In the genomic region with DNA sequence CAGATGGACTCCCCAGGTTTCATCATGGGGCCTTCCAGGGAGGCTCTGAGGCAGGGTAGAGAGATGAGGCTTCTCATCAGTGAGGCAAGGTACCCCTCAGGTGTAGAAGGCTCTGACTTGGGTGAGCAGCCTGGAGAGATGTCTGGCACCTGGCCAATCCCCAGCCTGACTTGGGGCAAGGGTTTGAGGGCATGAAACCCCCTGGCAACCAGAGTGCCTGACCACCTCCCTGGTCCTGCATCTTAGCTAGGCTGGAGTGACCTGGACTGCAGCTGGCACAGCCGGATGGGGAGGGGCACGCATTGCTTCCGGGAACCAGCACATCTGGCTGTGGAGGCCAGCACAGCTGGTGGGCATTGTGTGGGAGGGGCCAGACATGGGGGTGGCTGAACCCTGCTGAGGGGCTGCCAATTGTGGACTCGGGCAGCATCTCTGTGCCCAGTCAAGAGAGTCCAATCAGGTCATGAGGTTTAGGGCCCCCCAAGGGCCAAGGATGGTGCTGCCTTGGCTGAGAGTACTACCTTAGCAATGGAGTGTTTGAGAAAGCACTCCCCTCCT, we compare ENCODE assay signal across 9 cellular contexts. TPM values are rescaled to one million over a fixed set of nuclear protein-coding genes. Genes with fewer than 3 reads are reported as not detected.
DNase-seq lines count a peak whose midpoint lies in the region; ATAC-seq and TF ChIP-seq lines count a peak whose summit lies in the region.
"Had no signal": no experiment of that assay in that cellular context is flagged by ENCODE, and none has a peak within 500 bp of the region (broad histone marks: within the 10 kb centered on the region; RNA-seq: fewer than 3 reads in every experiment).

No MANE protein-coding gene starts in this region.

- no peaks in the 10 kb centered on the region for H3K9me3 Mint-ChIP-seq in activated naive CD8-positive, alpha-beta T cell treated with anti-CD3 and anti-CD28 coated beads, Interleukin-2, amount 10 ng/mL, durations not matched to agents 7 days and 5 days
- H3K9me3 Mint-ChIP-seq in activated naive CD8-positive, alpha-beta T cell treated with anti-CD3 and anti-CD28 coated beads for 36 hours: no peaks in the 10 kb centered on the region
- H3K9me3 Mint-ChIP-seq in activated naive CD8-positive, alpha-beta T cell treated with anti-CD3 and anti-CD28 coated beads, Interleukin-2, amount 50 U/mL, for 24 hours: no peaks in the 10 kb centered on the region

- peaks cover 0 to 7% of the 10 kb centered on the region in 2 donors for H3K36me3 ChIP-seq in vagina

- no peaks in the 10 kb centered on the region for H3K27me3 ChIP-seq in vagina

- ATAC-seq in activated naive CD8-positive, alpha-beta T cell treated with anti-CD3 and anti-CD28 coated beads, Interleukin-2, amount 10 ng/mL, durations not matched to agents 7 days and 5 days (ENCODE audit: low read depth): no peak
- no peak for ATAC-seq in activated naive CD8-positive, alpha-beta T cell treated with anti-CD3 and anti-CD28 coated beads, Interleukin-2, amount 50 U/mL, for 24 hours

- peaks cover 19% of the 10 kb centered on the region for H3K4me1 Mint-ChIP-seq in activated naive CD8-positive, alpha-beta T cell treated with anti-CD3 and anti-CD28 coated beads, Interleukin-2, amount 10 ng/mL, durations not matched to agents 7 days and 5 days
- H3K4me1 Mint-ChIP-seq in activated naive CD8-positive, alpha-beta T cell treated with anti-CD3 and anti-CD28 coated beads for 36 hours: peaks cover 8% of the 10 kb centered on the region
- H3K4me1 Mint-ChIP-seq in activated naive CD8-positive, alpha-beta T cell treated with anti-CD3 and anti-CD28 coated beads, Interleukin-2, amount 50 U/mL, for 24 hours: peaks cover 5% of the 10 kb centered on the region

- DNase-seq in activated naive CD8-positive, alpha-beta T cell treated with anti-CD3 and anti-CD28 coated beads, Interleukin-2, amount 10 ng/mL, durations not matched to agents 7 days and 5 days: peak; percentile 35
- DNase-seq in activated naive CD8-positive, alpha-beta T cell treated with anti-CD3 and anti-CD28 coated beads for 36 hours: no peak
- peak; percentile 74 for DNase-seq in coronary artery (ENCODE audit: low spot score)
- DNase-seq in midbrain (lab: John Stamatoyannopoulos, UW): peak; percentile 31
- DNase-seq in vagina (ENCODE audit: extremely low spot score in 2 of 2): peak in 1 of 2 donors; percentile 92
- no peak for DNase-seq in A172 (ENCODE audit: low spot score)
- no peak for DNase-seq in amniotic stem cell (lab: John Stamatoyannopoulos, UW)
- no peak for DNase-seq in activated naive CD8-positive, alpha-beta T cell treated with anti-CD3 and anti-CD28 coated beads, Interleukin-2, amount 50 U/mL, for 24 hours

- no peak for TF ChIP-seq POLR2A in vagina (IDR thresholded peaks at IDR 0.05)

- peak overlapping the region; percentile 98 to 99 for H3K27ac ChIP-seq in coronary artery
- H3K27ac ChIP-seq in vagina: peak overlapping the region; percentile 96

- H3K4me1 ChIP-seq in vagina: peaks cover 76% of the 10 kb centered on the region

- no peaks in the 10 kb centered on the region for H3K9me3 ChIP-seq in vagina

- intact Hi-C loops in vagina (cut with DNase I): loop anchor here (2.0 kb wide), 1 partner anchor 65 kb away; a partner anchor contains a TSS

- H3K27me3 Mint-ChIP-seq in activated naive CD8-positive, alpha-beta T cell treated with anti-CD3 and anti-CD28 coated beads, Interleukin-2, amount 10 ng/mL, durations not matched to agents 7 days and 5 days: peaks cover 4% of the 10 kb centered on the region
- peaks cover 7% of the 10 kb centered on the region for H3K27me3 Mint-ChIP-seq in activated naive CD8-positive, alpha-beta T cell treated with anti-CD3 and anti-CD28 coated beads for 36 hours
- peaks cover 2% of the 10 kb centered on the region for H3K27me3 Mint-ChIP-seq in activated naive CD8-positive, alpha-beta T cell treated with anti-CD3 and anti-CD28 coated beads, Interleukin-2, amount 50 U/mL, for 24 hours

- POLR2A ChIA-PET in activated naive CD8-positive, alpha-beta T cell treated with anti-CD3 and anti-CD28 coated beads, Interleukin-2, amount 10 ng/mL, durations not matched to agents 7 days and 5 days (lab: Charles Lee): no interaction called here

- no peak overlapping the region for H3K27ac Mint-ChIP-seq in activated naive CD8-positive, alpha-beta T cell treated with anti-CD3 and anti-CD28 coated beads, Interleukin-2, amount 10 ng/mL, durations not matched to agents 7 days and 5 days
- H3K27ac Mint-ChIP-seq in activated naive CD8-positive, alpha-beta T cell treated with anti-CD3 and anti-CD28 coated beads for 36 hours: no peak overlapping the region
- H3K27ac Mint-ChIP-seq in activated naive CD8-positive, alpha-beta T cell treated with anti-CD3 and anti-CD28 coated beads, Interleukin-2, amount 50 U/mL, for 24 hours: no peak overlapping the region

- H3K4me3 ChIP-seq in coronary artery (peak overlapping the region; percentile 98), vagina (peak overlapping the region; percentile 71 to 98)

- H3K4me3 Mint-ChIP-seq in activated naive CD8-positive, alpha-beta T cell treated with anti-CD3 and anti-CD28 coated beads, Interleukin-2, amount 10 ng/mL, durations not matched to agents 7 days and 5 days: peak overlapping the region; percentile 22
- no peak overlapping the region for H3K4me3 Mint-ChIP-seq in activated naive CD8-positive, alpha-beta T cell treated with anti-CD3 and anti-CD28 coated beads for 36 hours
- no peak overlapping the region for H3K4me3 Mint-ChIP-seq in activated naive CD8-positive, alpha-beta T cell treated with anti-CD3 and anti-CD28 coated beads, Interleukin-2, amount 50 U/mL, for 24 hours

- peaks cover 1% of the 10 kb centered on the region for H3K36me3 Mint-ChIP-seq in activated naive CD8-positive, alpha-beta T cell treated with anti-CD3 and anti-CD28 coated beads, Interleukin-2, amount 10 ng/mL, durations not matched to agents 7 days and 5 days
- H3K36me3 Mint-ChIP-seq in activated naive CD8-positive, alpha-beta T cell treated with anti-CD3 and anti-CD28 coated beads for 36 hours: no peaks in the 10 kb centered on the region
- H3K36me3 Mint-ChIP-seq in activated naive CD8-positive, alpha-beta T cell treated with anti-CD3 and anti-CD28 coated beads, Interleukin-2, amount 50 U/mL, for 24 hours (ENCODE audit: low read depth): no peaks in the 10 kb centered on the region

- TF ChIP-seq CTCF in coronary artery (IDR thresholded peaks at IDR 0.05): no peak
- TF ChIP-seq CTCF in vagina (IDR thresholded peaks at IDR 0.05): no peak

RNA-seq across cellular contexts. Expression of a gene that starts 1.9 kb away (rescaled TPM):
- 1 to 10 TPM; 1.1 to 1.3 TPM for total RNA-seq in activated naive CD8-positive, alpha-beta T cell treated with anti-CD3 and anti-CD28 coated beads, Interleukin-2, amount 10 ng/mL, durations not matched to agents 7 days and 5 days
- total RNA-seq in activated naive CD8-positive, alpha-beta T cell treated with anti-CD3 and anti-CD28 coated beads for 36 hours: under 1 TPM; 0.68 to 0.87 TPM
- total RNA-seq in vagina: 47.9 TPM
- total RNA-seq in A172 (2014; rRNA removed; shearing (Covaris generic)): 16.7 and 17.9 TPM in 2 replicates

RNA-seq across cellular contexts. Expression of a gene that starts 29.9 kb away (rescaled TPM):
- total RNA-seq in activated naive CD8-positive, alpha-beta T cell treated with anti-CD3 and anti-CD28 coated beads, Interleukin-2, amount 10 ng/mL, durations not matched to agents 7 days and 5 days: not detected
- not detected for total RNA-seq in activated naive CD8-positive, alpha-beta T cell treated with anti-CD3 and anti-CD28 coated beads for 36 hours
- not detected for total RNA-seq in vagina
- total RNA-seq in A172 (2014; rRNA removed; shearing (Covaris generic)): not detected in 2 replicates
- total RNA-seq: T-helper 2 cell treated with Interferon-gamma antibody and Interleukin-4, amounts not matched to agents 100 ng/mL and 5 ng/mL, for 36 hours had no signal

RNA-seq across cellular contexts. Expression of a gene that starts 47.2 kb away (rescaled TPM):
- total RNA-seq in activated naive CD8-positive, alpha-beta T cell treated with anti-CD3 and anti-CD28 coated beads, Interleukin-2, amount 10 ng/mL, durations not matched to agents 7 days and 5 days: not detected
- not detected for total RNA-seq in activated naive CD8-positive, alpha-beta T cell treated with anti-CD3 and anti-CD28 coated beads for 36 hours
- total RNA-seq in vagina: not detected
- not detected in 2 replicates for total RNA-seq in A172 (2014; rRNA removed; shearing (Covaris generic))
- total RNA-seq: T-helper 2 cell treated with Interferon-gamma antibody and Interleukin-4, amounts not matched to agents 100 ng/mL and 5 ng/mL, for 36 hours had no signal

RNA-seq across cellular contexts. Expression of a gene that starts 54.9 kb away (rescaled TPM):
- 100 to 1,000 TPM; 150 to 152 TPM for total RNA-seq in activated naive CD8-positive, alpha-beta T cell treated with anti-CD3 and anti-CD28 coated beads, Interleukin-2, amount 10 ng/mL, durations not matched to agents 7 days and 5 days
- total RNA-seq in activated naive CD8-positive, alpha-beta T cell treated with anti-CD3 and anti-CD28 coated beads for 36 hours: 10 to 100 TPM; 43.9 to 52.9 TPM
- total RNA-seq in vagina: 128 TPM
- total RNA-seq in A172 (2014; rRNA removed; shearing (Covaris generic)): 22.9 and 23.8 TPM in 2 replicates

Comparison
In these comparisons a context has a peak if more than half of its experiments do, and no peak if none do; other contexts are left out.
1. DNase-seq: peak in activated naive CD8-positive, alpha-beta T cell treated with anti-CD3 and anti-CD28 coated beads, Interleukin-2, amount 10 ng/mL, durations not matched to agents 7 days and 5 days (single experiment), coronary artery (single experiment) and midbrain (single experiment); none in activated naive CD8-positive, alpha-beta T cell treated with anti-CD3 and anti-CD28 coated beads for 36 hours (single experiment), A172 (single experiment), amniotic stem cell (single experiment) and activated naive CD8-positive, alpha-beta T cell treated with anti-CD3 and anti-CD28 coated beads, Interleukin-2, amount 50 U/mL, for 24 hours (single experiment).